In the genomic region with DNA sequence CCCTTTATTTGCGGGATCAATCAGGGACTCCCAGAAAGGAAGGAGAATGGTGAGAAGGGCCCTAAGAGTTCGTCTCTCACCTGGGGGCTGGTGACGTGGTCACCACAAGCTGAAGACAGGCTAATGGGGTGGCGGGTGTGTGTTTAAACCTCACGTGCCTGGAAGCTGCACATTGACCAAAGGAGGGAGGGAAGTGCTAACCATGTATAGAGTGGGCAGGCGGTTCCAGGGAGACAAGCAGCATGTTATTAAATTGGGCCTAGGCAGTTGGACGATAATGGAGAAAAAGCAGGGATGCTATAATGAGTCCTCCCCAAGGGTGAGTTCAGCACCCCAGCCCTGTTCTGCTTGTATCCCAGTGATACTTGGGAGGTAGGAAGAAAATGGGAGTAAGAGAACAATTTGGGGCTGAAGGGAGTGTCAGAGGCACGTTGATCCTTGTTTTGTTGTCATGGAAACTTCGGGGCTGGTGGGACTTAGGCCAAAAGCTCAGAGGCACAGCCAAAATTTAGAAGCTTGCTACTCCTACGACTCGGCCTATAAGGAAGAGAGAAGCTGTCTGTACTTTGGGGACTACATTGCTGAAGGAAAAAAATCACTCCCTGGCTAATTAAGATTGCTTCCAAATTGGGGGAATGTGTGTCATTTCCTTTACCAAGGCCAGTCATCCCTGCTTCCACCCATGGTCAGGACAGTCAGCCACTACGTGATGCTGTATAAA, we compare ENCODE assay signal across 15 cellular contexts. TPM values are rescaled to one million over a fixed set of nuclear protein-coding genes. Genes with fewer than 3 reads are reported as not detected.
DNase-seq lines count a peak whose midpoint lies in the region; ATAC-seq, FAIRE-seq and TF ChIP-seq lines count a peak whose summit lies in the region.
"Had no signal": no experiment of that assay in that cellular context is flagged by ENCODE, and none has a peak within 500 bp of the region (broad histone marks: within the 10 kb centered on the region; RNA-seq: fewer than 3 reads in every experiment).

No MANE protein-coding gene starts in this region.

- 50 to 61% (median 57%) methylated on average over 12 of the region's 12 CpGs for WGBS in heart left ventricle, 4 donors
- WGBS in sigmoid colon, 2 donors = 77 to 80% methylated on average over 12 of the region's 12 CpGs

- FAIRE-seq in astrocyte (lab: Jason Lieb, UNC) = no peak
- FAIRE-seq: keratinocyte had no signal

- peaks cover 12% of the 10 kb centered on the region for H3K36me3 ChIP-seq in astrocyte (ENCODE audit: insufficient read depth, low read length)
- peaks cover 0 to 43% (median 31%) of the 10 kb centered on the region in 9 donors for H3K36me3 ChIP-seq in heart left ventricle
- H3K36me3 ChIP-seq in sigmoid colon = peaks cover 9 to 31% (median 23%) of the 10 kb centered on the region in 4 donors

- intact Hi-C loops in heart left ventricle (cut with DNase I) = loop anchor here in 7 of 10 donors (2.0 to 10.0 kb wide), 4 partner anchors 105 to 113 kb away; a partner anchor contains a TSS
- intact Hi-C loops in sigmoid colon (cut with DNase I) = no loop called here

- no peaks in the 10 kb centered on the region for H3K79me2 ChIP-seq in astrocyte (ENCODE audit: insufficient read depth, low read length)

- no peak overlapping the region for H3K4me3 Mint-ChIP-seq in astrocyte (ENCODE audit: unreplicated experiment)
- H3K4me3 Mint-ChIP-seq: activated CD4-positive, alpha-beta T cell treated with anti-CD3 and anti-CD28 coated beads for 36 hours; activated naive CD4-positive, alpha-beta T cell treated with anti-CD3 and anti-CD28 coated beads, Interleukin-2, amount 10 ng/mL, durations not matched to agents 7 days and 5 days had no signal

- H3K27me3 ChIP-seq in astrocyte (ENCODE audit: insufficient read depth, low read length) (no peaks in the 10 kb centered on the region), heart left ventricle (no peaks in the 10 kb centered on the region), sigmoid colon (no peaks in the 10 kb centered on the region)

- peak in 3 of 4 donors; percentile 43 to 69 (median 68) for ATAC-seq in heart left ventricle
- ATAC-seq in HG03457 (IDR thresholded peaks at IDR 0.05; ENCODE audit: unreplicated experiment) = no peak
- no peak for ATAC-seq in HG02973 (IDR thresholded peaks at IDR 0.05; ENCODE audit: unreplicated experiment)
- ATAC-seq: activated CD4-positive, alpha-beta T cell treated with anti-CD3 and anti-CD28 coated beads for 36 hours had no signal

- H3K9ac ChIP-seq in astrocyte (ENCODE audit: low read length) = no peak overlapping the region

- H3K27ac ChIP-seq in astrocyte (ENCODE audit: low read depth, low read length) (no peak overlapping the region), heart left ventricle (peak overlapping the region in 6 of 12 donors; percentile 2 to 81 (median 32)), sigmoid colon (peak overlapping the region; percentile 2 to 67 (median 44))

- peak overlapping the region; percentile 23 for H3K27ac Mint-ChIP-seq in astrocyte (ENCODE audit: unreplicated experiment)
- H3K27ac Mint-ChIP-seq: activated CD4-positive, alpha-beta T cell treated with anti-CD3 and anti-CD28 coated beads for 36 hours had no signal

- H3K4me2 ChIP-seq in astrocyte (ENCODE audit: low read length) = no peak overlapping the region

- DNase-seq in GM03348 (ENCODE audit: low spot score) = peak; percentile 51
- peak; percentile 4 for DNase-seq in astrocyte (ENCODE audit: low read depth)
- DNase-seq in heart left ventricle = peak in 3 of 5 donors; percentile 32 to 57 (median 55)
- peak; percentile 69 for DNase-seq in sigmoid colon
- DNase-seq in UCSD-AML1 (lab: John Stamatoyannopoulos, UW; ENCODE audit: unreplicated experiment) = no peak
- no peak for DNase-seq in NCI-H69 (lab: John Stamatoyannopoulos, UW)
- DNase-seq: activated CD4-positive, alpha-beta T cell treated with anti-CD3 and anti-CD28 coated beads for 36 hours; COR-L47; NCI-H226 had no signal

- no peak for TF ChIP-seq CTCF in astrocyte (IDR thresholded peaks at IDR 0.05; ENCODE audit: insufficient read depth, low read depth, low read length)
- no peak for TF ChIP-seq CTCF in heart left ventricle (IDR thresholded peaks at IDR 0.05)
- TF ChIP-seq CTCF in sigmoid colon (IDR thresholded peaks at IDR 0.05) = no peak

- peaks cover 2% of the 10 kb centered on the region for H3K4me1 Mint-ChIP-seq in astrocyte (ENCODE audit: low read depth, unreplicated experiment)
- H3K4me1 Mint-ChIP-seq: activated CD4-positive, alpha-beta T cell treated with anti-CD3 and anti-CD28 coated beads for 36 hours; activated naive CD4-positive, alpha-beta T cell treated with anti-CD3 and anti-CD28 coated beads, Interleukin-2, amount 10 ng/mL, durations not matched to agents 7 days and 5 days had no signal

- H4K20me1 ChIP-seq in astrocyte (ENCODE audit: insufficient read depth, low read length) = peaks cover 6% of the 10 kb centered on the region

- no peak for TF ChIP-seq EP300 in sigmoid colon (IDR thresholded peaks at IDR 0.05)

- H3K4me1 ChIP-seq in astrocyte (ENCODE audit: insufficient read depth, low read length) = peaks cover 4% of the 10 kb centered on the region
- peaks cover 0 to 29% (median 16%) of the 10 kb centered on the region in 12 donors for H3K4me1 ChIP-seq in heart left ventricle
- H3K4me1 ChIP-seq in sigmoid colon = peaks cover 0 to 32% (median 25%) of the 10 kb centered on the region in 4 donors

- no peaks in the 10 kb centered on the region for H3K9me3 Mint-ChIP-seq in astrocyte (ENCODE audit: unreplicated experiment)
- H3K9me3 Mint-ChIP-seq: activated naive CD4-positive, alpha-beta T cell treated with anti-CD3 and anti-CD28 coated beads, Interleukin-2, amount 10 ng/mL, durations not matched to agents 7 days and 5 days had no signal

- peaks cover 10% of the 10 kb centered on the region for H3K27me3 Mint-ChIP-seq in astrocyte (ENCODE audit: low read depth, unreplicated experiment)
- H3K27me3 Mint-ChIP-seq: activated CD4-positive, alpha-beta T cell treated with anti-CD3 and anti-CD28 coated beads for 36 hours; activated naive CD4-positive, alpha-beta T cell treated with anti-CD3 and anti-CD28 coated beads, Interleukin-2, amount 10 ng/mL, durations not matched to agents 7 days and 5 days had no signal

- H3K4me3 ChIP-seq in astrocyte (ENCODE audit: insufficient read depth, low read depth, low read length) (no peak overlapping the region), heart left ventricle (no peak overlapping the region), sigmoid colon (no peak overlapping the region)

- TF ChIP-seq POLR2A in heart left ventricle (IDR thresholded peaks at IDR 0.05) (no peak), sigmoid colon (IDR thresholded peaks at IDR 0.05) (no peak)

- H2AFZ ChIP-seq in astrocyte (ENCODE audit: low read depth, low read length) = no peak overlapping the region

- peaks cover 9% of the 10 kb centered on the region for H3K36me3 Mint-ChIP-seq in astrocyte (ENCODE audit: low read depth, unreplicated experiment)

- H3K9me3 ChIP-seq in astrocyte (ENCODE audit: insufficient read depth, low read depth, low read length) = no peaks in the 10 kb centered on the region
- no peaks in the 10 kb centered on the region for H3K9me3 ChIP-seq in heart left ventricle
- no peaks in the 10 kb centered on the region for H3K9me3 ChIP-seq in sigmoid colon

RNA-seq across cellular contexts. Expression of a gene that starts 33.2 kb away (rescaled TPM):
- total RNA-seq in astrocyte = 0.17 and 0.23 TPM in 2 replicates
- total RNA-seq in heart left ventricle = under 1 TPM in 2 of 9 donors, not detected in 7; 0.08 to 0.12 TPM
- polyA plus RNA-seq in heart left ventricle = not detected
- not detected for total RNA-seq in sigmoid colon
- polyA plus RNA-seq in sigmoid colon = not detected
- total RNA-seq: activated CD4-positive, alpha-beta T cell treated with anti-CD3 and anti-CD28 coated beads for 36 hours; pulmonary artery endothelial cell; SK-MEL-5 had no signal

Comparison
In these comparisons a context has a peak if more than half of its experiments do, and no peak if none do; other contexts are left out.
1. DNase-seq: peak in GM03348 (single experiment), astrocyte (single experiment), heart left ventricle (3 of 5) and sigmoid colon (single experiment); none in UCSD-AML1 (single experiment) and NCI-H69 (single experiment).
2. ATAC-seq: peak in heart left ventricle (3 of 4); none in HG03457 (single experiment) and HG02973 (single experiment).